Comparison of ENCODE assay signal across 22 cellular contexts in the genomic region with DNA sequence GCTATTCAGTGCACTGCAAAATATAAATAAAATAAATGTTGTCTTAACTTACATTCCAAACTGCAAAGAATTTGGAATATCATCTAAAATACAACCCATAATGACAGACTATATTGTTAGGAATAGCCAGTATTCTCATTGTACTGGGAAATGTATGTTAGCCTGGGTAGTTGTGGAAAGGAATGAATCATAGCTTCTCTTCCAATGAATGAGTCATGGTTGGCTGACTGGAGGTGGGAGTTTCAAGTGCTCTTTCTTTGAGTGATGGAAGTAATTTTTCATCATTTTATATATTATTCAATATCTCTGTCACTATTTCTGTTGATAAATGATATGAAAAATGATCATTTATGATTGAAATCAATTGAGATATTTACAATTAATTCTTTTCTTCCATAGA.
DNase-seq lines count a peak whose midpoint lies in the region; ATAC-seq, FAIRE-seq and TF ChIP-seq lines count a peak whose summit lies in the region.
"Had no signal": no experiment of that assay in that cellular context is flagged by ENCODE, and none has a peak within 500 bp of the region (broad histone marks: within the 10 kb centered on the region; RNA-seq: fewer than 3 reads in every experiment).

No MANE protein-coding gene starts in this region.

- DNase-seq in COLO829 (ENCODE audit: low spot score) (peak; percentile 48), HT1080 (ENCODE audit: low read depth) (peak; percentile 75), brain microvascular endothelial cell (peak; percentile 44), iris pigment epithelial cell (ENCODE audit: low read depth) (peak; percentile 60), NCI-H2227 treated with DMSO at 0.1 percent for 48 hours (lab: John Stamatoyannopoulos, UW) (no peak), GM12892 (ENCODE audit: insufficient read length) (no peak), NCI-H526 (lab: John Stamatoyannopoulos, UW) (no peak)
- DNase-seq: activated CD4-positive, alpha-beta memory T cell treated with anti-CD3 and anti-CD28 coated beads, Interleukin-2, amount 10 ng/mL, durations not matched to agents 7 days and 5 days; activated naive CD8-positive, alpha-beta T cell treated with anti-CD3 and anti-CD28 coated beads, Interleukin-2, amount 50 U/mL, for 24 hours; kidney; midbrain; MV-4-11; NCI-H2081 treated with DMSO at 0.1 percent for 48 hours; right cardiac atrium; stimulated activated CD4-positive, alpha-beta T cell treated with anti-CD3 and anti-CD28 coated beads, Interleukin-1b, Interleukin-23, amount 100 ng/mL, for 48 hours; substantia nigra; T-cell; WERI-Rb-1 had no signal

- no peak for TF ChIP-seq CTCF in brain microvascular endothelial cell (IDR thresholded peaks at IDR 0.05; ENCODE audit: low read depth, low read length, missing control alignments)

- no peak overlapping the region for H3K4me3 ChIP-seq in brain microvascular endothelial cell (ENCODE audit: low read depth, low read length)
- H3K4me3 ChIP-seq: hepatocyte, neural progenitor cell had no signal

- no peak for FAIRE-seq in GM12892 (lab: Jason Lieb, UNC)
- FAIRE-seq: kidney, RCC 7860 had no signal

- H3K27ac ChIP-seq in brain microvascular endothelial cell = no peak overlapping the region
- H3K27ac ChIP-seq: hepatocyte, neural progenitor cell, WERI-Rb-1 had no signal

- no peaks in the 10 kb centered on the region for H3K27me3 ChIP-seq in brain microvascular endothelial cell (replicated peaks)
- H3K27me3 ChIP-seq: hepatocyte, neural progenitor cell had no signal

- TF ChIP-seq POLR2A in GM12892 (IDR thresholded peaks at IDR 0.05; ENCODE audit: low read depth, low read length) = no peak

- no peak for ATAC-seq in HG03039 (IDR thresholded peaks at IDR 0.05; ENCODE audit: unreplicated experiment)
- ATAC-seq: activated naive CD8-positive, alpha-beta T cell treated with anti-CD3 and anti-CD28 coated beads, Interleukin-2, amount 50 U/mL, for 24 hours; right cardiac atrium; T-cell had no signal

- in situ Hi-C loops in brain microvascular endothelial cell (cut with HindIII; ENCODE audit: low pct_ligation_motif_present, low sequenced_read_pairs) = no loop called here

- H3K36me3 ChIP-seq in brain microvascular endothelial cell (replicated peaks) = no peaks in the 10 kb centered on the region
- H3K36me3 ChIP-seq: neural progenitor cell, WERI-Rb-1 had no signal

Comparison
In these comparisons a context has a peak if more than half of its experiments do, and no peak if none do; other contexts are left out.
1. DNase-seq: peak in COLO829 (single experiment), HT1080 (single experiment), brain microvascular endothelial cell (single experiment) and iris pigment epithelial cell (single experiment); none in NCI-H2227 treated with DMSO at 0.1 percent for 48 hours (single experiment), GM12892 (single experiment) and NCI-H526 (0 of 2).